In genomic region chr16:89498839-89499238, GRCh38 we compare ENCODE assay signal across 21 cellular contexts. TPM values are rescaled to one million over a fixed set of nuclear protein-coding genes. Genes with fewer than 3 reads are reported as not detected.
A peak's percentile ranks its signal among the peaks of the same experiment; 100 is the strongest.
DNase-seq lines count a peak whose midpoint lies in the region; ATAC-seq and TF ChIP-seq lines count a peak whose summit lies in the region.
"Had no signal": no experiment of that assay in that cellular context is flagged by ENCODE, and none has a peak within 500 bp of the region (broad histone marks: within the 10 kb centered on the region; RNA-seq: fewer than 3 reads in every experiment).

No MANE protein-coding gene starts in this region.

- peak; percentile 86 for DNase-seq in AG08395 (ENCODE audit: low spot score)
- DNase-seq in IMR-90: no peak
- no peak for DNase-seq in fibroblast of lung (ENCODE audit: low read depth in 2 of 2)
- DNase-seq in osteoblast (ENCODE audit: insufficient read length, low spot score, missing footprints): no peak
- no peak for DNase-seq in occipital lobe (lab: John Stamatoyannopoulos, UW)
- DNase-seq in PC-3: no peak
- no peak for DNase-seq in NCI-H526 (lab: John Stamatoyannopoulos, UW)
- DNase-seq: activated CD4-positive, alpha-beta memory T cell treated with anti-CD3 and anti-CD28 coated beads for 36 hours; activated naive CD4-positive, alpha-beta T cell treated with Interleukin-2 at 50 U/mL for 16 hours; activated T-cell treated with anti-CD3 and anti-CD28 coated beads for 4 hours; CD8-positive, alpha-beta memory T cell; DMS79; HFFc6; NCI-H1694 treated with DMSO at 0.1 percent for 48 hours; NCI-H226; NK-92 treated with Interleukin-12 subunit alpha and Interleukin-12 subunit beta, amount 100 ng/mL, for 24 hours; SHP77; stimulated activated CD4-positive, alpha-beta T cell treated with anti-CD3 and anti-CD28 coated beads, Interleukin-15, amount 100 ng/mL, for 24 hours had no signal

- H3K9me3 ChIP-seq in IMR-90 (ENCODE audit: control insufficient read depth, insufficient read depth, low read length) (no peaks in the 10 kb centered on the region), fibroblast of lung (ENCODE audit: control insufficient read depth, insufficient read depth, low read depth, low read length) (no peaks in the 10 kb centered on the region), osteoblast (ENCODE audit: low read depth, low read length) (no peaks in the 10 kb centered on the region), PC-3 (ENCODE audit: low read length) (no peaks in the 10 kb centered on the region)
- H3K9me3 ChIP-seq: thoracic aorta had no signal

- 93% methylated on average over 3 of the region's 10 CpGs; no CpG with 5 or more reads in 1 of the 2 experiments for WGBS in IMR-90 (ENCODE audit: extremely low coverage in 2 of 2, insufficient read length in 1 of 2), 2 experiments

- BruUV-seq in IMR-90 (replicated peaks; lab: Mats Ljungman, UMichigan): no TSS peak
- BruUV-seq in PC-3 (replicated peaks; lab: Mats Ljungman, UMichigan): no TSS peak

- no peak overlapping the region; the same call in 1 of the 2 replicates for H2AK5ac ChIP-seq in IMR-90 (ENCODE audit: low read depth, low read length)

- peak overlapping the region; percentile 65 for H2AK9ac ChIP-seq in IMR-90 (replicated peaks; ENCODE audit: low read depth, low read length, poor library complexity)

- no peak overlapping the region for H3K4me2 ChIP-seq in IMR-90 (ENCODE audit: low read depth, low read length)
- H3K4me2 ChIP-seq in fibroblast of lung (ENCODE audit: extremely low read depth, insufficient read depth, low read length): no peak overlapping the region
- H3K4me2 ChIP-seq in osteoblast (ENCODE audit: insufficient read depth, low read length): no peak overlapping the region
- H3K4me2 ChIP-seq in PC-3 (ENCODE audit: low read length): no peak overlapping the region

- H3K27ac ChIP-seq in IMR-90 (ENCODE audit: insufficient read depth, low read length) (no peak overlapping the region), fibroblast of lung (ENCODE audit: insufficient read depth, low read length) (peak overlapping the region; percentile 51), osteoblast (ENCODE audit: low read depth, low read length) (peak overlapping the region; percentile 21), PC-3 (ENCODE audit: low read length) (no peak overlapping the region)
- H3K27ac ChIP-seq: thoracic aorta, VCaP had no signal

- H3K79me2 ChIP-seq in fibroblast of lung (ENCODE audit: control insufficient read depth, insufficient read depth, low read length) (no peaks in the 10 kb centered on the region), osteoblast (ENCODE audit: insufficient read depth, low read length) (peaks cover 4% of the 10 kb centered on the region), PC-3 (ENCODE audit: low read length) (no peaks in the 10 kb centered on the region)

- H2BK120ac ChIP-seq in IMR-90 (ENCODE audit: low read depth, low read length): no peak overlapping the region

- H3K23ac ChIP-seq in IMR-90 (ENCODE audit: low read depth, low read length): no peak overlapping the region

- POLR2A ChIA-PET in IMR-90 (lab: Charles Lee; ENCODE audit: unreplicated experiment): no interaction called here
- POLR2A ChIA-PET in PC-3 (lab: Charles Lee; ENCODE audit: unreplicated experiment): no interaction called here

- in situ Hi-C loops in IMR-90 (cut with MboI; ENCODE audit: low sequenced_read_pairs): no loop called here

- H3K9me1 ChIP-seq in IMR-90 (ENCODE audit: insufficient read depth, low read length): peaks cover 5% of the 10 kb centered on the region; the same call in 1 of the 2 replicates

- TF ChIP-seq CTCF in IMR-90 (conservative IDR thresholded peaks at IDR 0.05; ENCODE audit: low read depth, low read length) (no peak), fibroblast of lung (conservative IDR thresholded peaks at IDR 0.05 in 1 of 2, IDR thresholded peaks at IDR 0.05 in 1 of 2; ENCODE audit: low read depth in 1 of 2, low read length in 2 of 2) (no peak), osteoblast (IDR thresholded peaks at IDR 0.05; ENCODE audit: extremely low read depth, low read depth, low read length) (no peak), PC-3 (conservative IDR thresholded peaks at IDR 0.05; ENCODE audit: low read depth, low read length) (no peak)

- no peak for TF ChIP-seq POLR2A in IMR-90 (IDR thresholded peaks at IDR 0.05; ENCODE audit: low read depth, low read length)

- CTCF ChIA-PET in IMR-90 (lab: Yijun Ruan, JAX) (no interaction called here), PC-3 (lab: Charles Lee) (no interaction called here)

- H3K27me3 ChIP-seq in IMR-90 (ENCODE audit: control insufficient read depth, insufficient read depth, low read length) (no peaks in the 10 kb centered on the region), fibroblast of lung (ENCODE audit: control insufficient read depth, insufficient read depth, low read length) (no peaks in the 10 kb centered on the region), osteoblast (ENCODE audit: insufficient read depth, low read length) (no peaks in the 10 kb centered on the region), PC-3 (ENCODE audit: low read length) (no peaks in the 10 kb centered on the region)

- H2BK15ac ChIP-seq in IMR-90 (ENCODE audit: low read depth, low read length): no peak overlapping the region

- no peaks in the 10 kb centered on the region for H3F3A ChIP-seq in PC-3 (ENCODE audit: low read length, unreplicated experiment)

- H3K18ac ChIP-seq in IMR-90 (ENCODE audit: low read depth, low read length): no peak overlapping the region

- H4K20me1 ChIP-seq in IMR-90 (ENCODE audit: insufficient read depth, low read length) (peaks cover 9% of the 10 kb centered on the region), fibroblast of lung (ENCODE audit: control insufficient read depth, extremely low read depth, insufficient read depth, low read length) (no peaks in the 10 kb centered on the region), osteoblast (ENCODE audit: insufficient read depth, low read length) (peaks cover 2% of the 10 kb centered on the region), PC-3 (ENCODE audit: low read length) (no peaks in the 10 kb centered on the region)

- TF ChIP-seq RAD21 in IMR-90 (IDR thresholded peaks at IDR 0.05; ENCODE audit: low read length): no peak

- H3K9me2 ChIP-seq in PC-3 (replicated peaks; ENCODE audit: low read length): no peaks in the 10 kb centered on the region

- no peak overlapping the region for H4K5ac ChIP-seq in IMR-90 (ENCODE audit: low read depth, low read length)

- no peak overlapping the region for H3K14ac ChIP-seq in IMR-90 (replicated peaks; ENCODE audit: low read depth, low read length)

- H3K56ac ChIP-seq in IMR-90 (ENCODE audit: extremely low read depth, insufficient read depth, low read length): no peak overlapping the region

- H2BK20ac ChIP-seq in IMR-90 (ENCODE audit: low read depth, low read length): no peak overlapping the region

- H3K4ac ChIP-seq in IMR-90 (ENCODE audit: low read depth, low read length): no peak overlapping the region

- H3K4me1 ChIP-seq in IMR-90 (ENCODE audit: control insufficient read depth, insufficient read depth, low read length): peaks cover 3% of the 10 kb centered on the region; the same call in 1 of the 2 replicates
- H3K4me1 ChIP-seq in fibroblast of lung (ENCODE audit: control insufficient read depth, extremely low read depth, insufficient read depth, low read length): peaks cover 17% of the 10 kb centered on the region
- H3K4me1 ChIP-seq in osteoblast (ENCODE audit: insufficient read depth, low read length): peaks cover 21% of the 10 kb centered on the region
- peaks cover 10% of the 10 kb centered on the region for H3K4me1 ChIP-seq in PC-3 (ENCODE audit: insufficient read depth, low read length)

- H2AFZ ChIP-seq in IMR-90 (replicated peaks; ENCODE audit: low read length, poor library complexity): no peak overlapping the region
- H2AFZ ChIP-seq in fibroblast of lung (ENCODE audit: low read length): no peak overlapping the region
- no peak overlapping the region for H2AFZ ChIP-seq in osteoblast (ENCODE audit: low read length)
- H2AFZ ChIP-seq in PC-3 (ENCODE audit: low read length): no peak overlapping the region

- H4K91ac ChIP-seq in IMR-90 (ENCODE audit: insufficient read depth, low read depth, low read length): no peak overlapping the region

- H3K9ac ChIP-seq in IMR-90 (ENCODE audit: low read depth, low read length) (no peak overlapping the region), fibroblast of lung (ENCODE audit: insufficient read depth, low read length) (no peak overlapping the region), PC-3 (ENCODE audit: low read length) (no peak overlapping the region)

- ATAC-seq in IMR-90 (ENCODE audit: low read depth) (no peak), PC-3 (no peak), GM19397 (IDR thresholded peaks at IDR 0.05; ENCODE audit: unreplicated experiment) (no peak)

- H2BK5ac ChIP-seq in IMR-90 (ENCODE audit: low read depth, low read length, poor library complexity, severe bottlenecking): no peak overlapping the region

- peaks cover 4% of the 10 kb centered on the region for H3K36me3 ChIP-seq in IMR-90 (ENCODE audit: control insufficient read depth, insufficient read depth, low read length)
- no peaks in the 10 kb centered on the region for H3K36me3 ChIP-seq in fibroblast of lung (ENCODE audit: control insufficient read depth, insufficient read depth, low read length)
- H3K36me3 ChIP-seq in osteoblast (ENCODE audit: insufficient read depth, low read length): peaks cover 3% of the 10 kb centered on the region
- no peaks in the 10 kb centered on the region for H3K36me3 ChIP-seq in PC-3 (ENCODE audit: low read depth, low read length)

- H3K4me3 ChIP-seq in IMR-90 (ENCODE audit: insufficient read depth, low read depth, low read length) (no peak overlapping the region), fibroblast of lung (replicated peaks in 1 of 4; ENCODE audit: control extremely low read depth in 1 of 4, insufficient read depth in 1 of 4, low read depth in 3 of 4, low read length in 4 of 4) (no peak overlapping the region), osteoblast (ENCODE audit: insufficient read depth, low read length) (no peak overlapping the region), PC-3 (ENCODE audit: low read length) (no peak overlapping the region)
- H3K4me3 ChIP-seq: thoracic aorta had no signal

- dilution Hi-C loops in IMR-90 (cut with HindIII; ENCODE audit: low sequenced_read_pairs, unreplicated experiment): no loop called here

- intact Hi-C loops in IMR-90 (cut with micrococcal nuclease): no loop called here
- intact Hi-C loops in PC-3 (cut with micrococcal nuclease): no loop called here

- no peak overlapping the region for H4K8ac ChIP-seq in IMR-90 (ENCODE audit: low read depth in 2 of 2, low read length in 2 of 2)

- peaks cover 13 to 29% of the 10 kb centered on the region in 2 experiments for H3K79me1 ChIP-seq in IMR-90 (ENCODE audit: low read depth in 1 of 2, low read length in 2 of 2)

RNA-seq across cellular contexts. Expression of gene ANKRD11, which starts 8.5 kb away (rescaled TPM):
- total RNA-seq in IMR-90 (2012; rRNA removed) (28.1 and 46.8 TPM in 2 replicates), fibroblast of lung (39.8 and 71.2 TPM in 2 replicates), osteoblast (78.4 and 97.4 TPM in 2 replicates), occipital lobe (27.5 TPM), PC-3 (2014; rRNA removed) (65.0 and 92.6 TPM in 2 replicates)
- polyA plus RNA-seq in IMR-90 (2012; rRNA removed) (67.8 and 71.9 TPM in 2 replicates), fibroblast of lung (41.5 and 48.8 TPM in 2 replicates)
- polyA plus RNA-seq in IMR-90 (2012; cell fraction: cytosol; rRNA removed): 50.6 and 79.2 TPM in 2 replicates
- polyA plus RNA-seq in IMR-90 (2012; cell fraction: nucleus; rRNA removed; ENCODE audit: low replicate concordance): 174 and 231 TPM in 2 replicates
- polyA plus RNA-seq in fibroblast of lung (2012): 75.2 and 76.7 TPM in 2 replicates
- 102 and 109 TPM in 2 replicates for polyA minus RNA-seq in fibroblast of lung (ENCODE audit: low replicate concordance)

RNA-seq across cellular contexts. Expression of gene SPG7, which starts 9.4 kb away (rescaled TPM):
- total RNA-seq in IMR-90 (2012; rRNA removed) (95.3 and 96.8 TPM in 2 replicates), fibroblast of lung (83.5 and 107 TPM in 2 replicates), osteoblast (76.3 and 85.8 TPM in 2 replicates), occipital lobe (78.1 TPM), PC-3 (2014; rRNA removed) (94.3 and 106 TPM in 2 replicates)
- polyA plus RNA-seq in IMR-90 (2012; rRNA removed) (82.8 and 94.6 TPM in 2 replicates), fibroblast of lung (35.1 and 53.3 TPM in 2 replicates)
- 49.9 and 71.5 TPM in 2 replicates for polyA plus RNA-seq in IMR-90 (2012; cell fraction: cytosol; rRNA removed)
- 594 and 800 TPM in 2 replicates for polyA plus RNA-seq in IMR-90 (2012; cell fraction: nucleus; rRNA removed; ENCODE audit: low replicate concordance)
- polyA plus RNA-seq in fibroblast of lung (2012): 27.2 and 58.3 TPM in 2 replicates
- polyA minus RNA-seq in fibroblast of lung (ENCODE audit: low replicate concordance): 43.5 and 75.9 TPM in 2 replicates

Comparison
In these comparisons a context has a peak if more than half of its experiments do, and no peak if none do; other contexts are left out.
1. H3K27ac ChIP-seq: peak in fibroblast of lung (single experiment) and osteoblast (single experiment); none in IMR-90 (single experiment) and PC-3 (single experiment).